1 cellular context compared by ENCODE assay signal in the genomic region with DNA sequence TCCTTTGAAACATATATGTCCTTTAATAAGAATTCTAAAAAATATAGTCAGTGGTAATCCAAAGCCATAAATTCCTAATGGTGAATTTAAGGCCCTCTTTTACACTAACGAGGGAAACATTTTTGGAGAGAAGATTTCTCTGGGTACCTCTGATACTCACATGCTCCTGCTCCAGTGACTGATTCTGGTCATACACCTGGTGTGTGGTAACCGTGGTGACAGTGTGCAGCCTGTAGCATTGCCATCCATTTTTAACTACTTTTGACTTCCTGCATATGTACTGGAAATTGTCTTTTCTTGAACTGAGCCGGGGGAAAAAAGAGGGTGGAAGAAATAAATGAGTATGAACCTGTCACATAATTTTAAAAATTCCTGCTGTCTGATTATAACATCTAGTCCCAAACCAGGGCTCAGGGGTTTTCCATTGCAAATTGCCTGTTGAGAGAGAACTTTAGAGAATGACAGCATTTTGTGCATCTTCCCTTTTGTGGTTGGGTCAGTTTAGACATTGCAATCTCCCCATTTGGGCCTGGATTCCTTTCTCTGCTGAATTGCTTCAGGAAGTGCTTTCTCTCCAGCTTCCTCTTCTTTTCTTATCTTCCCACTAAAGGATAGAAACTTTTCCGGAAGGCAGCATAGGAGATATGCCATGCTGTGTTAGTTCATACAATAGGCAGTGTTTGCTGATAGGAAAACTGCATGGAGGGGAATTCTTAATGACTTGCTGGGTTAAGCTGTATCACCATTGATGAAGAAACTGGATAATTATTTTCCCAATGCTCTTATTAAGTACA.
TF ChIP-seq lines count a peak whose summit lies in the region.

No MANE protein-coding gene starts in this region.

TF ChIP-seq in WTC11, 78 proteins besides CTCF, POLR2A, EP300 and RAD21 (continued from another document):
- TF ChIP-seq, protein P1, sequence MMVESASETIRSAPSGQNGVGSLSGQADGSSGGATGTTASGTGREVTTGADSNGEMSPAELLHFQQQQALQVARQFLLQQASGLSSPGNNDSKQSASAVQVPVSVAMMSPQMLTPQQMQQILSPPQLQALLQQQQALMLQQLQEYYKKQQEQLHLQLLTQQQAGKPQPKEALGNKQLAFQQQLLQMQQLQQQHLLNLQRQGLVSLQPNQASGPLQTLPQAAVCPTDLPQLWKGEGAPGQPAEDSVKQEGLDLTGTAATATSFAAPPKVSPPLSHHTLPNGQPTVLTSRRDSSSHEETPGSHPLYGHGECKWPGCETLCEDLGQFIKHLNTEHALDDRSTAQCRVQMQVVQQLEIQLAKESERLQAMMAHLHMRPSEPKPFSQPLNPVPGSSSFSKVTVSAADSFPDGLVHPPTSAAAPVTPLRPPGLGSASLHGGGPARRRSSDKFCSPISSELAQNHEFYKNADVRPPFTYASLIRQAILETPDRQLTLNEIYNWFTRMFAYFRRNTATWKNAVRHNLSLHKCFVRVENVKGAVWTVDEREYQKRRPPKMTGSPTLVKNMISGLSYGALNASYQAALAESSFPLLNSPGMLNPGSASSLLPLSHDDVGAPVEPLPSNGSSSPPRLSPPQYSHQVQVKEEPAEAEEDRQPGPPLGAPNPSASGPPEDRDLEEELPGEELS (CRISPR knock-in tag; IDR thresholded peaks at IDR 0.05) = no peak
- no peak for TF ChIP-seq CBFB (CRISPR knock-in tag; IDR thresholded peaks at IDR 0.05; ENCODE audit: low read depth)
- no peak for TF ChIP-seq GRHL2 (CRISPR knock-in tag; IDR thresholded peaks at IDR 0.05; ENCODE audit: insufficient replicate concordance, severe bottlenecking)
- TF ChIP-seq ETV6 (CRISPR knock-in tag; IDR thresholded peaks at IDR 0.05) = no peak
- TF ChIP-seq NFYB (CRISPR knock-in tag; conservative IDR thresholded peaks at IDR 0.05; ENCODE audit: low read depth) = no peak
- TF ChIP-seq, protein P2, sequence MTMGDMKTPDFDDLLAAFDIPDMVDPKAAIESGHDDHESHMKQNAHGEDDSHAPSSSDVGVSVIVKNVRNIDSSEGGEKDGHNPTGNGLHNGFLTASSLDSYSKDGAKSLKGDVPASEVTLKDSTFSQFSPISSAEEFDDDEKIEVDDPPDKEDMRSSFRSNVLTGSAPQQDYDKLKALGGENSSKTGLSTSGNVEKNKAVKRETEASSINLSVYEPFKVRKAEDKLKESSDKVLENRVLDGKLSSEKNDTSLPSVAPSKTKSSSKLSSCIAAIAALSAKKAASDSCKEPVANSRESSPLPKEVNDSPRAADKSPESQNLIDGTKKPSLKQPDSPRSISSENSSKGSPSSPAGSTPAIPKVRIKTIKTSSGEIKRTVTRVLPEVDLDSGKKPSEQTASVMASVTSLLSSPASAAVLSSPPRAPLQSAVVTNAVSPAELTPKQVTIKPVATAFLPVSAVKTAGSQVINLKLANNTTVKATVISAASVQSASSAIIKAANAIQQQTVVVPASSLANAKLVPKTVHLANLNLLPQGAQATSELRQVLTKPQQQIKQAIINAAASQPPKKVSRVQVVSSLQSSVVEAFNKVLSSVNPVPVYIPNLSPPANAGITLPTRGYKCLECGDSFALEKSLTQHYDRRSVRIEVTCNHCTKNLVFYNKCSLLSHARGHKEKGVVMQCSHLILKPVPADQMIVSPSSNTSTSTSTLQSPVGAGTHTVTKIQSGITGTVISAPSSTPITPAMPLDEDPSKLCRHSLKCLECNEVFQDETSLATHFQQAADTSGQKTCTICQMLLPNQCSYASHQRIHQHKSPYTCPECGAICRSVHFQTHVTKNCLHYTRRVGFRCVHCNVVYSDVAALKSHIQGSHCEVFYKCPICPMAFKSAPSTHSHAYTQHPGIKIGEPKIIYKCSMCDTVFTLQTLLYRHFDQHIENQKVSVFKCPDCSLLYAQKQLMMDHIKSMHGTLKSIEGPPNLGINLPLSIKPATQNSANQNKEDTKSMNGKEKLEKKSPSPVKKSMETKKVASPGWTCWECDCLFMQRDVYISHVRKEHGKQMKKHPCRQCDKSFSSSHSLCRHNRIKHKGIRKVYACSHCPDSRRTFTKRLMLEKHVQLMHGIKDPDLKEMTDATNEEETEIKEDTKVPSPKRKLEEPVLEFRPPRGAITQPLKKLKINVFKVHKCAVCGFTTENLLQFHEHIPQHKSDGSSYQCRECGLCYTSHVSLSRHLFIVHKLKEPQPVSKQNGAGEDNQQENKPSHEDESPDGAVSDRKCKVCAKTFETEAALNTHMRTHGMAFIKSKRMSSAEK (CRISPR knock-in tag; IDR thresholded peaks at IDR 0.05; ENCODE audit: borderline replicate concordance) = no peak
- TF ChIP-seq TEAD1 (CRISPR knock-in tag; IDR thresholded peaks at IDR 0.05) = no peak
- TF ChIP-seq RORB (CRISPR knock-in tag; IDR thresholded peaks at IDR 0.05) = no peak
